Comparison of ENCODE assay signal across 8 cellular contexts in the genomic region with DNA sequence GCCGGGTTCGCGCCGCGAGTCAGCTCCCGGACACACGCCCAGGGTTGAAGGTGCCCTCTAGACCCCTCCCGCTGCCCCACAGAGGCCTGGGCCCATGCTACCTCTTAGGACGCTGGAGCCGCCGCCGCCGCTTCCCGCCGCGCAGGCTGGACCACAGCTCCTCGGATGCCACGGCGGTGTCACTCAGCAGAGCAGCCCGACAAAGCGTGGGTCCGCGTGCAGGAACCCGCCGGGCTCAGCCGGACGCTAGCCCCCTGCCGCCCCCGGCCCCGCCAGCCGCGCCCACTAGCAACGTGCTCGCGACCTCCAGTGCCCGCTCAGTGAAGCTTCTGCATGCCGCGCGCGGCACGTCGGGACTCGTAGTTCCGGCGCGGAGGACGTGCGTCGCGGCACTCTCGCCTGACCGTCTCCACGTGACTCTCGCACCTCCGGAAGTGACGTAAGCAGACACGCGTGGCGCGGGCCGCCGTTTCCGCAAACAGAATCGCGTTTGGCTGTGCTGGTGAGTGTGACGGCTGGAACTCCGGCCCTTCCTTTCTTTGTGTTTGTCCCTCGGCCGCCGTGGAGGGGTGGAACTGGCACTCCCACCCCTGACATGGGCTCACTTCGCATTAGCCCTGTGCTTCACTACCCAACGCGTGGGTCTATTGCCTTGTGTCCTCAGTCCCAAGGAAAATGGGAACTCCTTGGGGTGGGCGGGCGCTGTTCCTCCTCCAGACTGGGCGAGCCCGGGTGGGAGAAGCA. TPM values are rescaled to one million over a fixed set of nuclear protein-coding genes. Genes with fewer than 3 reads are reported as not detected.
DNase-seq lines count a peak whose midpoint lies in the region; ATAC-seq lines count a peak whose summit lies in the region.

A gene with protein sequence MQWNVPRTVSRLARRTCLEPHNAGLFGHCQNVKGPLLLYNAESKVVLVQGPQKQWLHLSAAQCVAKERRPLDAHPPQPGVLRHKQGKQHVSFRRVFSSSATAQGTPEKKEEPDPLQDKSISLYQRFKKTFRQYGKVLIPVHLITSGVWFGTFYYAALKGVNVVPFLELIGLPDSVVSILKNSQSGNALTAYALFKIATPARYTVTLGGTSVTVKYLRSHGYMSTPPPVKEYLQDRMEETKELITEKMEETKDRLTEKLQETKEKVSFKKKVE (minus strand): TSS at position 331 of the 744 bp plus-strand sequence. CDS start 44,481 bp downstream, outside the sequence.
A gene (plus strand): TSS at position 446 of the 744 bp plus-strand sequence. CDS start 4,845 bp downstream, outside the sequence.

- peak within 1 kb of the TSS; percentile 91 for H3K9ac ChIP-seq in BLaER1

- peaks cover 20% of the 10 kb centered on the region for H3K36me3 ChIP-seq in BLaER1

- CTCF ChIA-PET in activated CD4-positive, alpha-beta T cell treated with anti-CD3 and anti-CD28 coated beads, Interleukin-2, amount 10 ng/mL, durations not matched to agents 7 days and 5 days (lab: Charles Lee), result interaction anchor here (0.8 to 1.0 kb wide), 2 partner anchors 244 to 259 kb away, joined by 3 read pairs; no protein-coding TSS in a partner anchor

- no peaks in the 10 kb centered on the region for H3K9me3 Mint-ChIP-seq in activated CD4-positive, alpha-beta T cell treated with anti-CD3 and anti-CD28 coated beads, Interleukin-2, amount 10 ng/mL, durations not matched to agents 7 days and 5 days

- intact Hi-C loops in left colon (cut with DNase I, micrococcal nuclease), result no loop called here

- no peaks in the 10 kb centered on the region for H3K27me3 Mint-ChIP-seq in activated CD4-positive, alpha-beta T cell treated with anti-CD3 and anti-CD28 coated beads, Interleukin-2, amount 10 ng/mL, durations not matched to agents 7 days and 5 days

- no peaks in the 10 kb centered on the region; the same call in 1 of the 2 replicates for H3K9me3 ChIP-seq in BLaER1

- POLR2A ChIA-PET in activated CD4-positive, alpha-beta T cell treated with anti-CD3 and anti-CD28 coated beads, Interleukin-2, amount 10 ng/mL, durations not matched to agents 7 days and 5 days (lab: Charles Lee), result interaction anchor here (0.7 kb wide), 1 partner anchor 318 kb away, joined by 3 read pairs; no protein-coding TSS in a partner anchor

- peaks cover 58% of the 10 kb centered on the region for H3K4me1 Mint-ChIP-seq in activated CD4-positive, alpha-beta T cell treated with anti-CD3 and anti-CD28 coated beads, Interleukin-2, amount 10 ng/mL, durations not matched to agents 7 days and 5 days

- H3K27me3 ChIP-seq in BLaER1, result no peaks in the 10 kb centered on the region

- peaks cover 27% of the 10 kb centered on the region for H3K36me3 Mint-ChIP-seq in activated CD4-positive, alpha-beta T cell treated with anti-CD3 and anti-CD28 coated beads, Interleukin-2, amount 10 ng/mL, durations not matched to agents 7 days and 5 days (ENCODE audit: low read depth)

- DNase-seq in NCI-H526 treated with DMSO at 0.1 percent for 48 hours (lab: John Stamatoyannopoulos, UW), result peak; percentile 75
- DNase-seq in activated CD4-positive, alpha-beta T cell treated with anti-CD3 and anti-CD28 coated beads, Interleukin-2, amount 10 ng/mL, durations not matched to agents 7 days and 5 days, result peak; percentile 96
- DNase-seq in cortex of kidney (lab: John Stamatoyannopoulos, UW), result peak; percentile 62
- peak; percentile 96 to 97 for DNase-seq in left colon
- peak; percentile 94 for DNase-seq in stimulated activated CD4-positive, alpha-beta T cell treated with anti-CD3 and anti-CD28 coated beads, Interleukin-1b, Interleukin-23, amount 100 ng/mL, for 48 hours

- peak within 1 kb of the TSS; percentile 97 for H3K27ac Mint-ChIP-seq in activated CD4-positive, alpha-beta T cell treated with anti-CD3 and anti-CD28 coated beads, Interleukin-2, amount 10 ng/mL, durations not matched to agents 7 days and 5 days

- H3K4me3 ChIP-seq in BLaER1, result peak within 1 kb of the TSS; percentile 97

- H3K27ac ChIP-seq in BLaER1, result peak within 1 kb of the TSS; percentile 84

- peak within 1 kb of the TSS; percentile 94 for H3K4me3 Mint-ChIP-seq in activated CD4-positive, alpha-beta T cell treated with anti-CD3 and anti-CD28 coated beads, Interleukin-2, amount 10 ng/mL, durations not matched to agents 7 days and 5 days

- H3K4me2 ChIP-seq in BLaER1, result peak within 1 kb of the TSS; percentile 93

- peaks cover 36% of the 10 kb centered on the region for H3K4me1 ChIP-seq in BLaER1

- peaks cover 78% of the 10 kb centered on the region for H4K20me1 ChIP-seq in BLaER1

- peak; percentile 97 for ATAC-seq in GM19324 (IDR thresholded peaks at IDR 0.05; ENCODE audit: low FRiP score, unreplicated experiment)
- peak; percentile 83 for ATAC-seq in HG03469 (IDR thresholded peaks at IDR 0.05; ENCODE audit: unreplicated experiment)
- peak; percentile 95 for ATAC-seq in left colon

RNA-seq across cellular contexts. Expression of the first gene that starts in this region (rescaled TPM):
- 10 to 100 TPM; 19.5 to 19.6 TPM for total RNA-seq in activated CD4-positive, alpha-beta T cell treated with anti-CD3 and anti-CD28 coated beads, Interleukin-2, amount 10 ng/mL, durations not matched to agents 7 days and 5 days
- 10 to 100 TPM; 14.8 to 14.9 TPM for total RNA-seq in left colon

RNA-seq across cellular contexts. Expression of the second gene that starts in this region (rescaled TPM):
- 10 to 100 TPM; 34.0 to 35.3 TPM for total RNA-seq in activated CD4-positive, alpha-beta T cell treated with anti-CD3 and anti-CD28 coated beads, Interleukin-2, amount 10 ng/mL, durations not matched to agents 7 days and 5 days
- 10 to 100 TPM; 12.6 to 19.1 TPM for total RNA-seq in left colon

Comparison
In these comparisons a context has a peak if more than half of its experiments do, and no peak if none do; other contexts are left out.
1. Peak in every context shown above with its lines: DNase-seq, ATAC-seq, H3K4me3 ChIP-seq and H3K27ac ChIP-seq.